ENCODE assay signal across 20 cellular contexts in genomic region chr2:85770369-85770768, GRCh38. TPM values are rescaled to one million over a fixed set of nuclear protein-coding genes. Genes with fewer than 3 reads are reported as not detected.
DNase-seq lines count a peak whose midpoint lies in the region; TF ChIP-seq lines count a peak whose summit lies in the region.
"Had no signal": no experiment of that assay in that cellular context is flagged by ENCODE, and none has a peak within 500 bp of the region (broad histone marks: within the 10 kb centered on the region; RNA-seq: fewer than 3 reads in every experiment).

No MANE protein-coding gene starts in this region.

- H3K9me3 ChIP-seq in SK-N-MC (ENCODE audit: low read depth, low read length) (no peaks in the 10 kb centered on the region), right atrium auricular region (no peaks in the 10 kb centered on the region), skeletal muscle tissue (ENCODE audit: control insufficient read depth in 3 of 3, low read length in 3 of 3) (no peaks in the 10 kb centered on the region)
- H3K9me3 ChIP-seq: body of pancreas, mucosa of descending colon had no signal

- H3K36me3 ChIP-seq in SK-N-MC (ENCODE audit: insufficient read depth, low read length) (peaks cover 4% of the 10 kb centered on the region), right atrium auricular region (peaks cover 22% of the 10 kb centered on the region), skeletal muscle tissue (ENCODE audit: control insufficient read depth in 3 of 3, insufficient read depth in 3 of 3, low read length in 3 of 3) (peaks cover 0 to 25% (median 13%) of the 10 kb centered on the region in 3 donors)

- DNase-seq in AG10803 (ENCODE audit: low read depth) = peak; percentile 63
- no peak for DNase-seq in SK-N-MC (ENCODE audit: low read depth, low spot score)
- DNase-seq in right atrium auricular region (ENCODE audit: low spot score) = no peak
- DNase-seq in NCI-H128 (lab: John Stamatoyannopoulos, UW; ENCODE audit: unreplicated experiment) = no peak
- DNase-seq in NCI-H446 (lab: John Stamatoyannopoulos, UW) = no peak
- DNase-seq in RPMI8226 = no peak
- no peak for DNase-seq in GM13977 (ENCODE audit: low spot score)
- DNase-seq: activated CD4-positive, CD25-positive, alpha-beta regulatory T cell treated with anti-CD3 and anti-CD28 coated beads, Interleukin-2, amount 50 U/mL, for 72 hours; activated gamma-delta T cell treated with Interleukin-2 at 50 U/mL for 16 hours; body of pancreas; dermis blood vessel endothelial cell; hippocampal formation; kidney; NCI-H1048; occipital lobe had no signal

- in situ Hi-C loops in GM13977 (cut with MboI; ENCODE audit: low pct_unique_long_range_greater_than_20kb, low sequenced_read_pairs, unreplicated experiment) = no loop called here

- H3K27ac ChIP-seq in SK-N-MC = peak overlapping the region; percentile 99
- H3K27ac ChIP-seq in right atrium auricular region = peak overlapping the region; percentile 91 to 96
- H3K27ac ChIP-seq in skeletal muscle tissue (ENCODE audit: low read depth, low read length) = peak overlapping the region; percentile 96
- H3K27ac ChIP-seq: body of pancreas, skin epidermis had no signal

- H3K27me3 ChIP-seq in right atrium auricular region (no peaks in the 10 kb centered on the region), skeletal muscle tissue (ENCODE audit: control insufficient read depth in 3 of 3, insufficient read depth in 3 of 3, low read length in 3 of 3) (no peaks in the 10 kb centered on the region)
- H3K27me3 ChIP-seq: body of pancreas had no signal

- H3K4me1 ChIP-seq in right atrium auricular region (peaks cover 0 to 95% of the 10 kb centered on the region in 2 donors), skeletal muscle tissue (ENCODE audit: control insufficient read depth in 3 of 3, insufficient read depth in 3 of 3, low read length in 3 of 3) (peaks cover 84 to 96% (median 85%) of the 10 kb centered on the region in 3 donors)

- H3K4me3 ChIP-seq in AG10803 (ENCODE audit: low read length) (no peak overlapping the region), SK-N-MC (no peak overlapping the region), right atrium auricular region (no peak overlapping the region), skeletal muscle tissue (ENCODE audit: low read length in 3 of 3) (no peak overlapping the region)
- H3K4me3 ChIP-seq: body of pancreas, GM12878, K562, mucosa of descending colon, skin epidermis had no signal

- TF ChIP-seq CTCF in AG10803 (conservative IDR thresholded peaks at IDR 0.05; ENCODE audit: low read length) (no peak), right atrium auricular region (IDR thresholded peaks at IDR 0.05) (no peak), GM13977 (IDR thresholded peaks at IDR 0.05; ENCODE audit: extremely low read depth, insufficient read depth, missing control alignments) (no peak)

- H3K9ac ChIP-seq in SK-N-MC (ENCODE audit: insufficient read length) (no peak overlapping the region), skeletal muscle tissue (ENCODE audit: low read depth in 1 of 3, low read length in 3 of 3) (peak overlapping the region in 1 of 3 donors; percentile 75)

RNA-seq across cellular contexts. Expression of gene ATOH8, which starts 16.6 kb away (rescaled TPM):
- total RNA-seq in right atrium auricular region (100 to 1,000 TPM in 1 of 2 donors, 10 to 100 TPM in 1; 35.1 to 116 TPM), skeletal muscle tissue (8.4 TPM)
- total RNA-seq: GM12878, K562 had no signal
